In genomic region chr9:90979138-90979551, GRCh38 we compare ENCODE assay signal across 1 cellular context.
TF ChIP-seq lines count a peak whose summit lies in the region.

No MANE protein-coding gene starts in this region.

TF ChIP-seq in H1, 55 proteins besides CTCF, POLR2A, EP300 and RAD21:
- no peak for TF ChIP-seq KDM4A (IDR thresholded peaks at IDR 0.05; ENCODE audit: low read depth, low read length, severe bottlenecking)
- no peak for TF ChIP-seq RFX5 (IDR thresholded peaks at IDR 0.05; ENCODE audit: borderline replicate concordance, low read depth, low read length)
- TF ChIP-seq GABPA (IDR thresholded peaks at IDR 0.05; ENCODE audit: borderline replicate concordance, insufficient read depth, low read length) = no peak
- no peak for TF ChIP-seq SP2 (IDR thresholded peaks at IDR 0.05; ENCODE audit: low read length)
- no peak for TF ChIP-seq SIN3A (conservative IDR thresholded peaks at IDR 0.05 in 1 of 2, IDR thresholded peaks at IDR 0.05 in 1 of 2; ENCODE audit: low read depth in 1 of 2, low read length in 2 of 2)
- no peak for TF ChIP-seq RBBP5 (IDR thresholded peaks at IDR 0.05; ENCODE audit: borderline replicate concordance, low read depth, low read length)
- TF ChIP-seq TAF1 (IDR thresholded peaks at IDR 0.05; ENCODE audit: low read depth, low read length) = no peak
- TF ChIP-seq SAP30 (IDR thresholded peaks at IDR 0.05; ENCODE audit: insufficient read depth, insufficient replicate concordance, low read length) = no peak
- no peak for TF ChIP-seq FOSL1 (IDR thresholded peaks at IDR 0.05; ENCODE audit: insufficient read depth, low read depth, low read length)
- TF ChIP-seq GTF2F1 (IDR thresholded peaks at IDR 0.05; ENCODE audit: borderline replicate concordance, low read depth, low read length) = no peak
- TF ChIP-seq, protein P1, sequence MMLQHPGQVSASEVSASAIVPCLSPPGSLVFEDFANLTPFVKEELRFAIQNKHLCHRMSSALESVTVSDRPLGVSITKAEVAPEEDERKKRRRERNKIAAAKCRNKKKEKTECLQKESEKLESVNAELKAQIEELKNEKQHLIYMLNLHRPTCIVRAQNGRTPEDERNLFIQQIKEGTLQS (IDR thresholded peaks at IDR 0.05; ENCODE audit: insufficient read depth, low read depth, low read length) = no peak
- TF ChIP-seq CBX5 (IDR thresholded peaks at IDR 0.05; ENCODE audit: low read depth, low read length) = no peak
- TF ChIP-seq KDM5A (IDR thresholded peaks at IDR 0.05; ENCODE audit: low read length) = no peak
- TF ChIP-seq SUZ12 (IDR thresholded peaks at IDR 0.05; ENCODE audit: low read length) = no peak
